ENCODE assay signal across 8 cellular contexts in the genomic region with DNA sequence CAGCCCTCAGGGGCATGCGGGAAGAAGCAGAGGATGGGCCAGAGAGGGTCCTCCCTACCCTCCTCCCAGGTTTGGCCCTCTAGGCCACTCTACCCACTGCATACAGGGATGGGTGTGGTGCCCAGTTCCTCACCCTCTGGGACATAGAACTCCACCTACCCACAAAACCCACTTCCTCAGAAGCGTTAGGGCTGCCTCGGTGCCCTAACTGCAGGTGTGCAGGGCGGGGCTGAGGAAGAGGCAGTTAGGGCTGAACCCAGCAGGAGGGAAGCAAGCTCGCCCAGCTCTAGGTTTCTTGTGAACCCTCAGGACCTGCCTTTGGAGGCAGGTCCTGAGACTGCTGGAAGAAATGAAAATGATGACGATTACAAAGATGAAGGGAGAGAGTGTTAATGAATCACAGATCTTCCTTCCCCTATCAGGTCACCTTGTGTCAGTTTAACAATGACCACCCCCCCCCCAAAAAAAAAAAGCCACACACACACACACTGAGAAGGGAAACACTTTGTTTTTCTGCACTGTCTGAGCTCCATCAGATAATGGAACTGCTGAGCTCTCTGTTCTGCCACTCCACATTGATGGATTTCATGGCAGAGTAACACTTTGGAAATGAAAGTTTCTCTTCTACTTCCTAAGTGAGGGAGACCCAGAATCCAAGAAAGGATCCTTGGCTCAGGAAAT.
A peak's percentile ranks its signal among the peaks of the same experiment; 100 is the strongest.
DNase-seq lines count a peak whose midpoint lies in the region; ATAC-seq, FAIRE-seq and TF ChIP-seq lines count a peak whose summit lies in the region.

No MANE protein-coding gene starts in this region.

- H3K9me3 ChIP-seq in right atrium auricular region (no peaks in the 10 kb centered on the region), mucosa of descending colon (no peaks in the 10 kb centered on the region), sigmoid colon (no peaks in the 10 kb centered on the region)

- H3K4me1 ChIP-seq in right atrium auricular region (no peaks in the 10 kb centered on the region), mucosa of descending colon (ENCODE audit: low read depth) (peaks cover 17% of the 10 kb centered on the region), sigmoid colon (peaks cover 0 to 15% (median 5%) of the 10 kb centered on the region in 4 donors)

- no peaks in the 10 kb centered on the region for H3K27me3 ChIP-seq in right atrium auricular region
- no peaks in the 10 kb centered on the region for H3K27me3 ChIP-seq in brain microvascular endothelial cell (replicated peaks)
- no peaks in the 10 kb centered on the region for H3K27me3 ChIP-seq in sigmoid colon

- in situ Hi-C loops in brain microvascular endothelial cell (cut with HindIII; ENCODE audit: low pct_ligation_motif_present, low sequenced_read_pairs) = no loop called here

- no peak for TF ChIP-seq EP300 in sigmoid colon (IDR thresholded peaks at IDR 0.05)

- no peak overlapping the region for H3K4me3 ChIP-seq in right atrium auricular region
- H3K4me3 ChIP-seq in mucosa of descending colon = no peak overlapping the region
- H3K4me3 ChIP-seq in brain microvascular endothelial cell (ENCODE audit: low read depth, low read length) = no peak overlapping the region
- H3K4me3 ChIP-seq in sigmoid colon = no peak overlapping the region

- no peak for FAIRE-seq in H54 (lab: Jason Lieb, UNC)

- TF ChIP-seq POLR2A in H54 (IDR thresholded peaks at IDR 0.05; ENCODE audit: low read depth, low read length) = no peak
- TF ChIP-seq POLR2A in sigmoid colon (IDR thresholded peaks at IDR 0.05) = no peak

- intact Hi-C loops in Right ventricle myocardium inferior (cut with DNase I) (no loop called here), mucosa of descending colon (cut with DNase I, micrococcal nuclease) (no loop called here), sigmoid colon (cut with DNase I) (no loop called here)

- 29 to 31% methylated on average over 6 of the region's 6 CpGs for WGBS in sigmoid colon, 2 donors

- H3K36me3 ChIP-seq in right atrium auricular region = no peaks in the 10 kb centered on the region
- no peaks in the 10 kb centered on the region for H3K36me3 ChIP-seq in mucosa of descending colon (ENCODE audit: low read depth)
- no peaks in the 10 kb centered on the region for H3K36me3 ChIP-seq in brain microvascular endothelial cell (replicated peaks)
- no peaks in the 10 kb centered on the region for H3K36me3 ChIP-seq in sigmoid colon

- no peak overlapping the region for H3K27ac ChIP-seq in right atrium auricular region
- H3K27ac ChIP-seq in brain microvascular endothelial cell = no peak overlapping the region
- no peak overlapping the region for H3K27ac ChIP-seq in sigmoid colon

- DNase-seq in Right ventricle myocardium inferior (ENCODE audit: missing footprints) (no peak), right atrium auricular region (ENCODE audit: low spot score) (no peak), mucosa of descending colon (peak; percentile 63 to 87 (median 64)), brain microvascular endothelial cell (no peak), H54 (ENCODE audit: insufficient read length, low spot score) (no peak), sigmoid colon (no peak)
- peak; percentile 68 for DNase-seq in activated CD8-positive, alpha-beta memory T cell treated with anti-CD3 and anti-CD28 coated beads, Interleukin-2, amount 50 U/mL, for 1 hour (ENCODE audit: extremely low read depth)

- no peak for TF ChIP-seq CTCF in right atrium auricular region (IDR thresholded peaks at IDR 0.05)
- TF ChIP-seq CTCF in mucosa of descending colon (IDR thresholded peaks at IDR 0.05) = no peak
- no peak for TF ChIP-seq CTCF in brain microvascular endothelial cell (IDR thresholded peaks at IDR 0.05; ENCODE audit: low read depth, low read length, missing control alignments)
- TF ChIP-seq CTCF in sigmoid colon (IDR thresholded peaks at IDR 0.05) = no peak

- ATAC-seq in Right ventricle myocardium inferior = peak; percentile 37
- peak; percentile 65 for ATAC-seq in HG03571 (IDR thresholded peaks at IDR 0.05; ENCODE audit: unreplicated experiment)
- ATAC-seq in mucosa of descending colon = peak; percentile 79

Comparison
In these comparisons a context has a peak if more than half of its experiments do, and no peak if none do; other contexts are left out.
1. DNase-seq: peak in activated CD8-positive, alpha-beta memory T cell treated with anti-CD3 and anti-CD28 coated beads, Interleukin-2, amount 50 U/mL, for 1 hour (single experiment) and mucosa of descending colon (3 of 3); none in Right ventricle myocardium inferior (single experiment), right atrium auricular region (single experiment), brain microvascular endothelial cell (single experiment), H54 (single experiment) and sigmoid colon (single experiment).
2. Peak in every context shown above with its lines, with median percentiles within 50 percentile points of each other: ATAC-seq.